In the genomic region with DNA sequence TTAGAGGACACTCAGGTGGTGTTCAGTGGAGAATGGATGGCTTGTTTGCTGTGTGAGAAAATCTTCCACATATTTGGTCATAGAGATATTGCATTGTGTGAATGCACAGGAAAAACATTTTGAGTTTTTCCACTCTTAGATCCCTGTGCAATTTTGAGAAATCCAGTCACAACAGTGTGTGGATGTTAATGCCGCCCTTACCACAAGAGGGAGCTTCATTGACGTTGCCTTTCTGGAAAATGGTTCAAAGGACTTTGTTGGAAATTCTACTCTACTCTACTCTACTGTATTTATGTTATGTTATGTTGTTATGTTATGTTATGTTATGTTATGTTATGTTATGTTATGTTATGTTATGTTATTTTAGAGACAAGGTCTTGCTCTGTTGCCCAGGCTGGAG, we compare ENCODE assay signal across 10 cellular contexts. TPM values are rescaled to one million over a fixed set of nuclear protein-coding genes. Genes with fewer than 3 reads are reported as not detected.
A peak's percentile ranks its signal among the peaks of the same experiment; 100 is the strongest.
DNase-seq lines count a peak whose midpoint lies in the region; ATAC-seq, FAIRE-seq and TF ChIP-seq lines count a peak whose summit lies in the region.
"Had no signal": no experiment of that assay in that cellular context is flagged by ENCODE, and none has a peak within 500 bp of the region (broad histone marks: within the 10 kb centered on the region; RNA-seq: fewer than 3 reads in every experiment).

No MANE protein-coding gene starts in this region.

- H3K36me3 ChIP-seq in MG63, result peaks cover 6% of the 10 kb centered on the region
- no peaks in the 10 kb centered on the region for H3K36me3 ChIP-seq in endothelial cell of umbilical vein (ENCODE audit: control insufficient read depth in 2 of 2, extremely low read depth in 1 of 2, insufficient read depth in 2 of 2, low read length in 2 of 2)
- H3K36me3 ChIP-seq in trophoblast cell (ENCODE audit: control insufficient read depth in 1 of 2, insufficient read depth in 2 of 2, low read length in 2 of 2), result peaks cover under 1 to 2% of the 10 kb centered on the region in 2 experiments
- no peaks in the 10 kb centered on the region for H3K36me3 ChIP-seq in suprapubic skin

- H4K20me1 ChIP-seq in endothelial cell of umbilical vein (replicated peaks; ENCODE audit: control insufficient read depth, extremely low read depth, insufficient read depth, low read length), result no peaks in the 10 kb centered on the region

- H3K9me3 ChIP-seq in MG63 (peaks cover 27% of the 10 kb centered on the region), endothelial cell of umbilical vein (replicated peaks; ENCODE audit: control insufficient read depth, insufficient read depth, low read length) (peaks cover 2% of the 10 kb centered on the region), trophoblast cell (ENCODE audit: insufficient read depth, low read depth, low read length) (peaks cover 2% of the 10 kb centered on the region), suprapubic skin (peaks cover 3% of the 10 kb centered on the region)

- ATAC-seq in GM19463 (IDR thresholded peaks at IDR 0.05; ENCODE audit: unreplicated experiment), result no peak

- no peak for TF ChIP-seq EP300 in suprapubic skin (IDR thresholded peaks at IDR 0.05)

- no peak overlapping the region for H4K12ac ChIP-seq in trophoblast cell (ENCODE audit: low read depth, low read length)

- H2AFZ ChIP-seq in endothelial cell of umbilical vein (ENCODE audit: low read depth, low read length) (no peak overlapping the region), trophoblast cell (ENCODE audit: insufficient read depth, low read length, poor library complexity) (no peak overlapping the region)

- no peak overlapping the region for H3K4me3 ChIP-seq in MG63
- no peak overlapping the region for H3K4me3 ChIP-seq in endothelial cell of umbilical vein (replicated peaks in 1 of 3; ENCODE audit: insufficient read depth in 1 of 3, low read depth in 1 of 3, low read length in 3 of 3)
- no peak overlapping the region for H3K4me3 ChIP-seq in trophoblast cell (ENCODE audit: low read depth, low read length)
- no peak overlapping the region for H3K4me3 ChIP-seq in suprapubic skin

- intact Hi-C loops in endothelial cell of umbilical vein (cut with micrococcal nuclease), result no loop called here

- no peak overlapping the region for H3K18ac ChIP-seq in trophoblast cell (ENCODE audit: low read length)

- H3K9ac ChIP-seq in endothelial cell of umbilical vein (replicated peaks; ENCODE audit: extremely low read depth, insufficient read depth, low read length) (no peak overlapping the region), trophoblast cell (ENCODE audit: low read length) (no peak overlapping the region)

- no peak overlapping the region for H2BK5ac ChIP-seq in trophoblast cell (ENCODE audit: low read depth, low read length, poor library complexity)

- H3K27me3 ChIP-seq in MG63, result no peaks in the 10 kb centered on the region
- H3K27me3 ChIP-seq in endothelial cell of umbilical vein (ENCODE audit: control insufficient read depth in 2 of 2, insufficient read depth in 2 of 2, low read length in 2 of 2), result no peaks in the 10 kb centered on the region
- no peaks in the 10 kb centered on the region for H3K27me3 ChIP-seq in trophoblast cell (ENCODE audit: insufficient read depth, low read length)
- no peaks in the 10 kb centered on the region for H3K27me3 ChIP-seq in suprapubic skin

- DNase-seq in DMS 273 (lab: John Stamatoyannopoulos, UW; ENCODE audit: unreplicated experiment) (peak; percentile 40), DMS 273 treated with DMSO at 0.1 percent for 48 hours (lab: John Stamatoyannopoulos, UW) (no peak), MG63 (peak; percentile 19), endothelial cell of umbilical vein (ENCODE audit: low read depth, low spot score) (no peak), trophoblast cell (peak; percentile 27 to 64), MV-4-11 (lab: John Stamatoyannopoulos, UW) (no peak), suprapubic skin (ENCODE audit: low spot score in 2 of 2) (no peak)
- DNase-seq: 8988T; effector memory CD4-positive, alpha-beta T cell had no signal

- H2AK5ac ChIP-seq in trophoblast cell (ENCODE audit: low read length), result no peak overlapping the region

- no peak overlapping the region for H3K14ac ChIP-seq in trophoblast cell (ENCODE audit: low read length)

- POLR2A ChIA-PET in endothelial cell of umbilical vein (lab: Charles Lee), result no interaction called here

- no peak overlapping the region for H3K23ac ChIP-seq in trophoblast cell (ENCODE audit: low read length)

- H3K4me2 ChIP-seq in endothelial cell of umbilical vein (ENCODE audit: insufficient read depth, low read length) (no peak overlapping the region), trophoblast cell (ENCODE audit: low read length) (no peak overlapping the region)

- BruUV-seq in endothelial cell of umbilical vein (replicated peaks; lab: Mats Ljungman, UMichigan), result no TSS peak

- CTCF ChIA-PET in endothelial cell of umbilical vein (lab: Charles Lee), result interaction anchor here (0.6 to 1.4 kb wide), 4 partner anchors 9 to 167 kb away, joined by 3 read pairs; a partner anchor contains a TSS

- H3K4ac ChIP-seq in trophoblast cell (ENCODE audit: low read depth, low read length), result no peak overlapping the region

- no peak overlapping the region for H2BK120ac ChIP-seq in trophoblast cell (ENCODE audit: insufficient read depth, low read length, poor library complexity)

- TF ChIP-seq CTCF in endothelial cell of umbilical vein (IDR thresholded peaks at IDR 0.05; ENCODE audit: extremely low read depth in 1 of 2, insufficient read depth in 1 of 2, low read depth in 1 of 2, low read length in 2 of 2) (peak; percentile 15 to 37), suprapubic skin (IDR thresholded peaks at IDR 0.05) (peak in 1 of 2 donors; percentile 25)

- no peak overlapping the region for H2BK12ac ChIP-seq in trophoblast cell (ENCODE audit: low read length)

- WGBS in trophoblast cell (ENCODE audit: extremely low coverage, insufficient coverage, insufficient read length), result no CpG with 5 or more reads among the region's 2 CpGs
- 30% methylated on average over 2 of the region's 2 CpGs for WGBS in suprapubic skin

- FAIRE-seq in endothelial cell of umbilical vein (lab: Jason Lieb, UNC), result peak; percentile 24

- no peaks in the 10 kb centered on the region for H3K9me1 ChIP-seq in endothelial cell of umbilical vein (replicated peaks; ENCODE audit: control insufficient read depth, extremely low read depth, insufficient read depth, low read length)

- H3K4me1 ChIP-seq in endothelial cell of umbilical vein (ENCODE audit: control insufficient read depth, extremely low read depth, insufficient read depth, low read length) (no peaks in the 10 kb centered on the region), trophoblast cell (ENCODE audit: control insufficient read depth in 1 of 2, insufficient read depth in 2 of 2, low read length in 2 of 2) (no peaks in the 10 kb centered on the region), suprapubic skin (no peaks in the 10 kb centered on the region)

- TF ChIP-seq POLR2A in endothelial cell of umbilical vein (IDR thresholded peaks at IDR 0.05; ENCODE audit: low read depth, low read length), result no peak
- no peak for TF ChIP-seq POLR2A in suprapubic skin (IDR thresholded peaks at IDR 0.05)

- no peak overlapping the region for H3K27ac ChIP-seq in endothelial cell of umbilical vein (ENCODE audit: insufficient read depth, low read depth, low read length)
- H3K27ac ChIP-seq in trophoblast cell (ENCODE audit: low read depth, low read length), result no peak overlapping the region
- no peak overlapping the region for H3K27ac ChIP-seq in suprapubic skin

- H4K91ac ChIP-seq in trophoblast cell (ENCODE audit: low read depth, low read length), result no peak overlapping the region

- dilution Hi-C loops in endothelial cell of umbilical vein (cut with MboI; ENCODE audit: extremely low pct_ligation_motif_present, low sequenced_read_pairs), result no loop called here

- no peaks in the 10 kb centered on the region for H3K79me2 ChIP-seq in endothelial cell of umbilical vein (ENCODE audit: control insufficient read depth, insufficient read depth, low read length)
- H3K79me2 ChIP-seq in trophoblast cell (ENCODE audit: control insufficient read depth, insufficient read depth, low read length, poor library complexity), result no peaks in the 10 kb centered on the region

- no peak overlapping the region for H4K8ac ChIP-seq in trophoblast cell (ENCODE audit: low read depth, low read length)

- H3K79me1 ChIP-seq in trophoblast cell (ENCODE audit: low read length), result no peaks in the 10 kb centered on the region

RNA-seq across cellular contexts. Expression of a gene that starts 13.4 kb away (rescaled TPM):
- total RNA-seq in MG63 (2014; rRNA removed; shearing (Covaris generic); ENCODE audit: low replicate concordance), result 7.5 and 36.6 TPM in 2 replicates
- total RNA-seq in endothelial cell of umbilical vein (0.35 and 0.88 TPM in 2 replicates), suprapubic skin (1 to 10 TPM; 2.1 to 8.8 (median 3.9) TPM)
- polyA plus RNA-seq in endothelial cell of umbilical vein, result 0.35 and 0.46 TPM in 2 replicates
- polyA plus RNA-seq in endothelial cell of umbilical vein (2011; cell fraction: cytosol; rRNA removed), result 0.13 and 0.68 TPM in 2 replicates
- 1.2 and 1.8 TPM in 2 replicates for polyA plus RNA-seq in endothelial cell of umbilical vein (2011; cell fraction: nucleus; rRNA removed)
- 0.84 TPM in 1 of 2 replicates, not detected in the other for polyA plus RNA-seq in endothelial cell of umbilical vein (2012)
- polyA minus RNA-seq in endothelial cell of umbilical vein, result 1.4 and 2.2 TPM in 2 replicates
- polyA minus RNA-seq in endothelial cell of umbilical vein (2011; cell fraction: cytosol; rRNA and poly(A)+ RNA removed), result not detected
- 1.8 TPM in 2 replicates for polyA minus RNA-seq in endothelial cell of umbilical vein (2011; cell fraction: nucleus; rRNA and poly(A)+ RNA removed)
- 4.3 and 4.7 TPM in 2 replicates for polyA plus RNA-seq in trophoblast cell (2013)

RNA-seq across cellular contexts. Expression of a gene that starts 29.8 kb away (rescaled TPM):
- total RNA-seq in MG63 (2014; rRNA removed; shearing (Covaris generic); ENCODE audit: low replicate concordance), result 5.3 and 12.4 TPM in 2 replicates
- total RNA-seq in endothelial cell of umbilical vein, result 6.7 and 7.1 TPM in 2 replicates
- 0.73 and 0.90 TPM in 2 replicates for polyA plus RNA-seq in endothelial cell of umbilical vein
- polyA plus RNA-seq in endothelial cell of umbilical vein (2011; cell fraction: cytosol; rRNA removed), result 1.3 and 2.1 TPM in 2 replicates
- 4.0 and 4.2 TPM in 2 replicates for polyA plus RNA-seq in endothelial cell of umbilical vein (2011; cell fraction: nucleus; rRNA removed)
- polyA plus RNA-seq in endothelial cell of umbilical vein (2012), result 1.1 and 1.3 TPM in 2 replicates
- polyA minus RNA-seq in endothelial cell of umbilical vein, result 4.4 and 8.0 TPM in 2 replicates
- polyA minus RNA-seq in endothelial cell of umbilical vein (2011; cell fraction: cytosol; rRNA and poly(A)+ RNA removed), result not detected
- 3.6 TPM in 2 replicates for polyA minus RNA-seq in endothelial cell of umbilical vein (2011; cell fraction: nucleus; rRNA and poly(A)+ RNA removed)
- polyA plus RNA-seq in trophoblast cell (2013), result 5.6 and 6.6 TPM in 2 replicates
- 1 to 10 TPM; 2.4 to 5.1 (median 4.3) TPM for total RNA-seq in suprapubic skin

RNA-seq across cellular contexts. Expression of a gene that starts 36.2 kb away (rescaled TPM):
- 5.1 and 15.1 TPM in 2 replicates for total RNA-seq in MG63 (2014; rRNA removed; shearing (Covaris generic); ENCODE audit: low replicate concordance)
- total RNA-seq in endothelial cell of umbilical vein (3.5 and 4.0 TPM in 2 replicates), suprapubic skin (10 to 100 TPM in 1 of 4 donors, 1 to 10 TPM in 3; 7.3 to 10.8 (median 8.4) TPM)
- polyA plus RNA-seq in endothelial cell of umbilical vein, result 0.92 TPM in 2 replicates
- polyA plus RNA-seq in endothelial cell of umbilical vein (2011; cell fraction: cytosol; rRNA removed), result 1.3 and 1.7 TPM in 2 replicates
- polyA plus RNA-seq in endothelial cell of umbilical vein (2011; cell fraction: nucleus; rRNA removed), result 2.9 and 3.5 TPM in 2 replicates
- 2.9 and 3.9 TPM in 2 replicates for polyA plus RNA-seq in endothelial cell of umbilical vein (2012)
- 4.5 and 5.6 TPM in 2 replicates for polyA minus RNA-seq in endothelial cell of umbilical vein
- polyA minus RNA-seq in endothelial cell of umbilical vein (2011; cell fraction: cytosol; rRNA and poly(A)+ RNA removed), result 3.5 TPM
- 5.7 and 6.0 TPM in 2 replicates for polyA minus RNA-seq in endothelial cell of umbilical vein (2011; cell fraction: nucleus; rRNA and poly(A)+ RNA removed)
- polyA plus RNA-seq in trophoblast cell (2013), result 3.6 and 4.0 TPM in 2 replicates

Comparison
In these comparisons a context has a peak if more than half of its experiments do, and no peak if none do; other contexts are left out.
1. DNase-seq: peak in DMS 273 (single experiment), MG63 (single experiment) and trophoblast cell (2 of 2); none in DMS 273 treated with DMSO at 0.1 percent for 48 hours (single experiment), endothelial cell of umbilical vein (single experiment), MV-4-11 (single experiment) and suprapubic skin (0 of 2).